ENCODE assay signal across 11 cellular contexts in genomic region chr22:26416670-26417270, GRCh38. TPM values are rescaled to one million over a fixed set of nuclear protein-coding genes. Genes with fewer than 3 reads are reported as not detected.
DNase-seq lines count a peak whose midpoint lies in the region; ATAC-seq and TF ChIP-seq lines count a peak whose summit lies in the region.
"Had no signal": no experiment of that assay in that cellular context is flagged by ENCODE, and none has a peak within 500 bp of the region (broad histone marks: within the 10 kb centered on the region; RNA-seq: fewer than 3 reads in every experiment).

No MANE protein-coding gene starts in this region.

- H4K20me1 ChIP-seq in hepatocyte (ENCODE audit: insufficient read depth, poor library complexity, severe bottlenecking) = no peaks in the 10 kb centered on the region

- no peak overlapping the region for H3K27ac ChIP-seq in cardiac muscle cell
- H3K27ac ChIP-seq in left ventricle myocardium inferior (replicated peaks) = no peak overlapping the region
- H3K27ac ChIP-seq in hepatocyte = no peak overlapping the region
- H3K27ac ChIP-seq: colonic mucosa had no signal

- no peak overlapping the region for H3K9ac ChIP-seq in adipocyte (ENCODE audit: low read length)

- WGBS in hepatocyte (ENCODE audit: low lambda C conversion rate, missing lambda C conversion rate) = 13% methylated on average over 8 of the region's 8 CpGs

- no peaks in the 10 kb centered on the region for H3K79me2 ChIP-seq in hepatocyte

- H3K9me3 ChIP-seq in cardiac muscle cell (ENCODE audit: low read depth) (no peaks in the 10 kb centered on the region), left ventricle myocardium inferior (replicated peaks) (no peaks in the 10 kb centered on the region), adipocyte (ENCODE audit: control insufficient read depth, low read length) (no peaks in the 10 kb centered on the region), hepatocyte (ENCODE audit: low read depth) (no peaks in the 10 kb centered on the region)
- H3K9me3 ChIP-seq: colonic mucosa had no signal

- no peaks in the 10 kb centered on the region for H3K9me2 ChIP-seq in hepatocyte (replicated peaks; ENCODE audit: insufficient read depth)

- peaks cover 5% of the 10 kb centered on the region for H3K27me3 ChIP-seq in cardiac muscle cell
- H3K27me3 ChIP-seq in left ventricle myocardium inferior (ENCODE audit: low read depth) = peaks cover 93% of the 10 kb centered on the region
- peaks cover 46% of the 10 kb centered on the region for H3K27me3 ChIP-seq in adipocyte (replicated peaks; ENCODE audit: control insufficient read depth, insufficient read depth, low read length)
- peaks cover 18% of the 10 kb centered on the region for H3K27me3 ChIP-seq in hepatocyte
- H3K27me3 ChIP-seq: colonic mucosa had no signal

- intact Hi-C loops in left ventricle myocardium inferior (cut with micrococcal nuclease) = no loop called here

- no peak for ATAC-seq in HG02840 (IDR thresholded peaks at IDR 0.05; ENCODE audit: low FRiP score, unreplicated experiment)
- no peak for ATAC-seq in GM18909 (IDR thresholded peaks at IDR 0.05; ENCODE audit: poor library complexity, unreplicated experiment)
- ATAC-seq in HG02571 (IDR thresholded peaks at IDR 0.05; ENCODE audit: unreplicated experiment) = no peak

- TF ChIP-seq CTCF in cardiac muscle cell (IDR thresholded peaks at IDR 0.05; ENCODE audit: low read depth, low read length) = no peak
- TF ChIP-seq CTCF in left ventricle myocardium inferior (IDR thresholded peaks at IDR 0.05; ENCODE audit: borderline replicate concordance) = no peak
- no peak for TF ChIP-seq CTCF in hepatocyte (IDR thresholded peaks at IDR 0.05; ENCODE audit: poor library complexity)

- H3K4me3 ChIP-seq in cardiac muscle cell (no peak overlapping the region), left ventricle myocardium inferior (no peak overlapping the region), adipocyte (ENCODE audit: low read length) (no peak overlapping the region), hepatocyte (no peak overlapping the region)
- H3K4me3 ChIP-seq: colonic mucosa had no signal

- H3K36me3 ChIP-seq in cardiac muscle cell (no peaks in the 10 kb centered on the region), left ventricle myocardium inferior (no peaks in the 10 kb centered on the region), adipocyte (ENCODE audit: control insufficient read depth, insufficient read depth, low read length, severe bottlenecking) (no peaks in the 10 kb centered on the region), hepatocyte (replicated peaks; ENCODE audit: insufficient read depth, low read depth) (no peaks in the 10 kb centered on the region)
- H3K36me3 ChIP-seq: colonic mucosa had no signal

- no peaks in the 10 kb centered on the region for H3K4me1 ChIP-seq in cardiac muscle cell (ENCODE audit: low read depth)
- H3K4me1 ChIP-seq in left ventricle myocardium inferior = no peaks in the 10 kb centered on the region
- H3K4me1 ChIP-seq in adipocyte (ENCODE audit: control insufficient read depth, insufficient read depth, low read length) = peaks cover 10% of the 10 kb centered on the region
- H3K4me1 ChIP-seq in hepatocyte (ENCODE audit: insufficient read depth) = no peaks in the 10 kb centered on the region
- H3K4me1 ChIP-seq: colonic mucosa had no signal

- no peak overlapping the region for H2AFZ ChIP-seq in hepatocyte

- DNase-seq in cardiac muscle cell (ENCODE audit: low read depth in 1 of 2, low spot score in 1 of 2) (peak; percentile 45 to 75), left ventricle myocardium inferior (no peak), adipocyte (ENCODE audit: low read depth) (peak; percentile 64), hepatocyte (ENCODE audit: low spot score) (peak; percentile 54), DMS79 treated with DMSO at 0.1 percent for 48 hours (lab: John Stamatoyannopoulos, UW) (no peak)
- DNase-seq: colonic mucosa, NCI-H2171, T-helper 2 cell had no signal

- no peak overlapping the region for H3K4me2 ChIP-seq in hepatocyte

RNA-seq across cellular contexts. Expression of gene ASPHD2, which starts 12.3 kb away (rescaled TPM):
- total RNA-seq in cardiac muscle cell (1.8 and 3.0 TPM in 2 replicates), left ventricle myocardium inferior (0.11 TPM), hepatocyte (1.2 and 1.4 TPM in 2 replicates)
- polyA plus RNA-seq in cardiac muscle cell (2.0 and 2.1 TPM in 2 replicates), hepatocyte (1.7 and 2.6 TPM in 2 replicates)

Comparison
In these comparisons a context has a peak if more than half of its experiments do, and no peak if none do; other contexts are left out.
1. DNase-seq: peak in cardiac muscle cell (2 of 2), adipocyte (single experiment) and hepatocyte (single experiment); none in left ventricle myocardium inferior (single experiment) and DMS79 treated with DMSO at 0.1 percent for 48 hours (single experiment).